Comparison of ENCODE assay signal across 9 cellular contexts in the genomic region with DNA sequence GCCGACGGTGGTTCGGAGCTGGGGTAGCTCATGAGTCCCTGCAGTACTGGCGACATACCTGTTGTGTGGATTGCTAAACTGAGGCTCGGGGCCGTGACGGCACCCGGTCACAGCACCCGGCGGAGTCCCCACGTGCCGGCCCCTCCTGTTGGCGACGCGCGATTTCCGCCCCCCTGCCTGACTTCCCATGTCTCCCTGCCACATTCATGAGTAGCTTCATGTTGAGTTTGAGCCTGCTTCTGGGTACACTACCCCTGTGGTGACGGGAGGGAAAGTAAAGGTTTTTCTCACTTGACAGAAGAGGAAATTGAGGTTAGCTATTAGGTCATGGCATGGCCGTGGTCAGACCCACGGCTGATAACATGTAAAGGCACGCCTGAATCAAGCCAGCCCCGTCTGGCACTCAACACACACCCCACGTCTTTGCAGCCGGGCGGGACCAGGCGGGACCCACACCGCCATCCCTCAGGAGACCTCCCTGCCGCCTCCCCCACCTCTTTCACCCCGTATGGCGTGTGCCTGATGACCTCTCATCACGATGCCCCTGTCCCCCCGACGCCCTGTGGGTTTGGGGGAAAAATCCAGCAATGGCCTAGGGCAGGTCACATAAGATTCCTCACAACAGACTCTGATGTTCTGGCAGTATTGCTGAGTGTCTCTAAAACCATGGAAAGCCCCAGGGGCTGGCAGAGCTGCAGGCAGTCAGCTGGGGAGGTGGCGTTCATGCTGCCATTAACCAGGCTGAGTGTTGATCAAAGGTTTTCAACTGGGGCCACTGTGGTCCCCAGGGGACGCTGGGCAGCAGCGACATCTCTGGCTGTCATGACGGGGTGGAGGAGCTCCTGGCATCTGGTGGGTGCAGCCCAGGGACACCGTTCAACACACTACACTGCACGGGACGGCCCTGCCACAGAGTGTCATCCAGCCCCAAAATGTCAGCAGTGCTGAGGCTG. TPM values are rescaled to one million over a fixed set of nuclear protein-coding genes. Genes with fewer than 3 reads are reported as not detected.
DNase-seq lines count a peak whose midpoint lies in the region; ATAC-seq and TF ChIP-seq lines count a peak whose summit lies in the region.
"Had no signal": no experiment of that assay in that cellular context is flagged by ENCODE, and none has a peak within 500 bp of the region (broad histone marks: within the 10 kb centered on the region; RNA-seq: fewer than 3 reads in every experiment).

No MANE protein-coding gene starts in this region.

- intact Hi-C loops in Calu3 (cut with micrococcal nuclease; ENCODE audit: unreplicated experiment): no loop called here

- H3K9me3 Mint-ChIP-seq in memory B cell: peaks cover 2% of the 10 kb centered on the region
- H3K9me3 Mint-ChIP-seq in Calu3 (ENCODE audit: low read depth, unreplicated experiment): peaks cover 2% of the 10 kb centered on the region

- H3K4me1 ChIP-seq in SK-N-SH (ENCODE audit: control insufficient read depth in 1 of 2, insufficient read depth in 2 of 2, low read depth in 1 of 2, low read length in 1 of 2): no peaks in the 10 kb centered on the region

- ATAC-seq in GM18907 (IDR thresholded peaks at IDR 0.05; ENCODE audit: unreplicated experiment) (peak; percentile 76), HG02763 (IDR thresholded peaks at IDR 0.05; ENCODE audit: unreplicated experiment) (peak; percentile 68), memory B cell (ENCODE audit: low read depth) (peak; percentile 82)

- H3K27me3 ChIP-seq in SK-N-SH (ENCODE audit: insufficient read depth): peaks cover 6% of the 10 kb centered on the region; the same call in 1 of the 2 replicates

- H3K27me3 Mint-ChIP-seq in memory B cell (no peaks in the 10 kb centered on the region), Calu3 (ENCODE audit: unreplicated experiment) (peaks cover 12% of the 10 kb centered on the region)

- H3K27ac Mint-ChIP-seq in memory B cell: no peak overlapping the region
- H3K27ac Mint-ChIP-seq in Calu3 (ENCODE audit: unreplicated experiment): no peak overlapping the region

- H3K4me3 Mint-ChIP-seq in memory B cell (no peak overlapping the region), Calu3 (ENCODE audit: low read depth, unreplicated experiment) (no peak overlapping the region)

- H4K20me1 ChIP-seq in SK-N-SH (ENCODE audit: insufficient read depth): no peaks in the 10 kb centered on the region

- no peak for TF ChIP-seq RAD21 in SK-N-SH (IDR thresholded peaks at IDR 0.05; ENCODE audit: low read length)

- no peak overlapping the region for H3K27ac ChIP-seq in SK-N-SH (ENCODE audit: low read depth in 2 of 2, low read length in 1 of 2)
- H3K27ac ChIP-seq: dorsolateral prefrontal cortex had no signal

- H3K36me3 ChIP-seq in SK-N-SH (replicated peaks in 1 of 2; ENCODE audit: control insufficient read depth in 1 of 2, insufficient read depth in 2 of 2, low read length in 1 of 2): no peaks in the 10 kb centered on the region

- POLR2A ChIA-PET in SK-N-SH (lab: Yijun Ruan, JAX): no interaction called here

- H3K4me1 Mint-ChIP-seq in memory B cell: peaks cover 34% of the 10 kb centered on the region
- H3K4me1 Mint-ChIP-seq in Calu3 (ENCODE audit: low read depth, unreplicated experiment): no peaks in the 10 kb centered on the region

- DNase-seq in RPMI8226: peak; percentile 2
- peak; percentile 60 to 73 for DNase-seq in memory B cell (ENCODE audit: low spot score in 2 of 2)
- no peak for DNase-seq in kidney tubule cell (ENCODE audit: low spot score)
- no peak for DNase-seq in NCI-H82 treated with DMSO at 0.1 percent for 48 hours (lab: John Stamatoyannopoulos, UW; ENCODE audit: unreplicated experiment)
- DNase-seq in SK-N-SH: no peak
- no peak for DNase-seq in Calu3

- 29% methylated on average over 20 of the region's 40 CpGs for WGBS in SK-N-SH (ENCODE audit: low lambda C conversion rate)

- no peaks in the 10 kb centered on the region for H3K9me3 ChIP-seq in SK-N-SH

- CTCF ChIA-PET in SK-N-SH (lab: Yijun Ruan, JAX) (no interaction called here), Calu3 (lab: Charles Lee) (no interaction called here)

- H3K4me3 ChIP-seq in SK-N-SH (ENCODE audit: low read depth in 2 of 2, low read length in 1 of 2): no peak overlapping the region
- H3K4me3 ChIP-seq: dorsolateral prefrontal cortex had no signal

- TF ChIP-seq CTCF in SK-N-SH (IDR thresholded peaks at IDR 0.05): no peak
- TF ChIP-seq CTCF in Calu3 (IDR thresholded peaks at IDR 0.05; ENCODE audit: unreplicated experiment): no peak

- H3K9me2 ChIP-seq in SK-N-SH: no peaks in the 10 kb centered on the region

- TF ChIP-seq EP300 in SK-N-SH (IDR thresholded peaks at IDR 0.05; ENCODE audit: borderline replicate concordance in 1 of 2, low read depth in 1 of 2, low read length in 1 of 2): no peak

- no peaks in the 10 kb centered on the region for H3K79me2 ChIP-seq in SK-N-SH (ENCODE audit: insufficient read depth)

- H3K9ac ChIP-seq in SK-N-SH: no peak overlapping the region

- no peaks in the 10 kb centered on the region for H3F3A ChIP-seq in SK-N-SH (replicated peaks; ENCODE audit: insufficient read depth)

- no peak overlapping the region for H3K4me2 ChIP-seq in SK-N-SH

- H3K36me3 Mint-ChIP-seq in memory B cell (peaks cover 19% of the 10 kb centered on the region), Calu3 (ENCODE audit: insufficient read depth, unreplicated experiment) (no peaks in the 10 kb centered on the region)

- BruUV-seq in Calu3 (replicated peaks; lab: Mats Ljungman, UMichigan): no TSS peak

- no peak overlapping the region for H2AFZ ChIP-seq in SK-N-SH (ENCODE audit: low read depth)

TF ChIP-seq in SK-N-SH, 30 proteins besides CTCF, POLR2A, EP300 and RAD21:
- no peak for TF ChIP-seq IRF3 (IDR thresholded peaks at IDR 0.05; ENCODE audit: low read depth, low read length)
- TF ChIP-seq, protein P1, sequence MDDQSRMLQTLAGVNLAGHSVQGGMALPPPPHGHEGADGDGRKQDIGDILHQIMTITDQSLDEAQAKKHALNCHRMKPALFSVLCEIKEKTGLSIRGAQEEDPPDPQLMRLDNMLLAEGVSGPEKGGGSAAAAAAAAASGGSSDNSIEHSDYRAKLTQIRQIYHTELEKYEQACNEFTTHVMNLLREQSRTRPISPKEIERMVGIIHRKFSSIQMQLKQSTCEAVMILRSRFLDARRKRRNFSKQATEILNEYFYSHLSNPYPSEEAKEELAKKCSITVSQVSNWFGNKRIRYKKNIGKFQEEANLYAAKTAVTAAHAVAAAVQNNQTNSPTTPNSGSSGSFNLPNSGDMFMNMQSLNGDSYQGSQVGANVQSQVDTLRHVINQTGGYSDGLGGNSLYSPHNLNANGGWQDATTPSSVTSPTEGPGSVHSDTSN (IDR thresholded peaks at IDR 0.05): no peak
- TF ChIP-seq ZBTB33 (IDR thresholded peaks at IDR 0.05; ENCODE audit: borderline replicate concordance, low read depth): no peak
- TF ChIP-seq YY1 (IDR thresholded peaks at IDR 0.05; ENCODE audit: low read depth): no peak
- TF ChIP-seq SMC3 (IDR thresholded peaks at IDR 0.05; ENCODE audit: low read depth, low read length): no peak
- TF ChIP-seq FOXJ3 (CRISPR knock-in tag; IDR thresholded peaks at IDR 0.05): no peak
- TF ChIP-seq CHD2 (IDR thresholded peaks at IDR 0.05; ENCODE audit: low read length, partially characterized antibody): no peak
- TF ChIP-seq ELF1 (IDR thresholded peaks at IDR 0.05): no peak
- no peak for TF ChIP-seq MEF2A (IDR thresholded peaks at IDR 0.05; ENCODE audit: borderline replicate concordance, low read depth)
- TF ChIP-seq, protein P2, sequence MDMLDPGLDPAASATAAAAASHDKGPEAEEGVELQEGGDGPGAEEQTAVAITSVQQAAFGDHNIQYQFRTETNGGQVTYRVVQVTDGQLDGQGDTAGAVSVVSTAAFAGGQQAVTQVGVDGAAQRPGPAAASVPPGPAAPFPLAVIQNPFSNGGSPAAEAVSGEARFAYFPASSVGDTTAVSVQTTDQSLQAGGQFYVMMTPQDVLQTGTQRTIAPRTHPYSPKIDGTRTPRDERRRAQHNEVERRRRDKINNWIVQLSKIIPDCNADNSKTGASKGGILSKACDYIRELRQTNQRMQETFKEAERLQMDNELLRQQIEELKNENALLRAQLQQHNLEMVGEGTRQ (IDR thresholded peaks at IDR 0.05; ENCODE audit: borderline replicate concordance, low read depth, low read length): no peak
- no peak for TF ChIP-seq RFX5 (IDR thresholded peaks at IDR 0.05; ENCODE audit: low read length)
- TF ChIP-seq POLR2AphosphoS5 (IDR thresholded peaks at IDR 0.05; ENCODE audit: low read depth, low read length): no peak

RNA-seq across cellular contexts. Expression of gene P2RY8, which starts 29.2 kb away (rescaled TPM):
- 0.03 and 0.08 TPM in 2 replicates for polyA plus RNA-seq in SK-N-SH (2012; rRNA removed)
- polyA plus RNA-seq in SK-N-SH (2012; cell fraction: cytosol; rRNA removed): 0.03 and 0.05 TPM in 2 replicates
- 0.05 and 0.15 TPM in 2 replicates for polyA plus RNA-seq in SK-N-SH (2012; cell fraction: nucleus; rRNA removed)
- 0.07 TPM in 1 of 2 replicates, not detected in the other for total RNA-seq in Calu3 (2022)

RNA-seq across cellular contexts. Expression of gene ASMTL, which starts 55.1 kb away (rescaled TPM):
- polyA plus RNA-seq in SK-N-SH (2012; rRNA removed): 34.7 and 37.7 TPM in 2 replicates
- 18.0 and 22.9 TPM in 2 replicates for polyA plus RNA-seq in SK-N-SH (2012; cell fraction: cytosol; rRNA removed)
- 47.0 and 65.2 TPM in 2 replicates for polyA plus RNA-seq in SK-N-SH (2012; cell fraction: nucleus; rRNA removed)
- 14.4 and 18.0 TPM in 2 replicates for total RNA-seq in Calu3 (2022)

Comparison
In these comparisons a context has a peak if more than half of its experiments do, and no peak if none do; other contexts are left out.
1. DNase-seq: peak in RPMI8226 (single experiment) and memory B cell (2 of 2); none in kidney tubule cell (single experiment), NCI-H82 treated with DMSO at 0.1 percent for 48 hours (single experiment), SK-N-SH (single experiment) and Calu3 (single experiment).
2. Peak in every context shown above with its lines, with median percentiles within 50 percentile points of each other: ATAC-seq.